ENCODE assay signal across 7 cellular contexts in genomic region chr11:86559311-86559945, GRCh38.
A peak's percentile ranks its signal among the peaks of the same experiment; 100 is the strongest.
DNase-seq lines count a peak whose midpoint lies in the region; ATAC-seq and TF ChIP-seq lines count a peak whose summit lies in the region.

No MANE protein-coding gene starts in this region.

- TF ChIP-seq POLR2A in Peyer's patch (IDR thresholded peaks at IDR 0.05) = no peak
- no peak for TF ChIP-seq POLR2A in esophagus squamous epithelium (IDR thresholded peaks at IDR 0.05)

- no peaks in the 10 kb centered on the region for H3K9me3 ChIP-seq in Peyer's patch
- H3K9me3 ChIP-seq in esophagus squamous epithelium = no peaks in the 10 kb centered on the region

- ATAC-seq in HG03097 (IDR thresholded peaks at IDR 0.05; ENCODE audit: low FRiP score, unreplicated experiment) = no peak

- H3K27me3 ChIP-seq in Peyer's patch (no peaks in the 10 kb centered on the region), esophagus squamous epithelium (peaks cover 0 to 9% (median 0%) of the 10 kb centered on the region in 4 donors)

- DNase-seq in Peyer's patch = peak in 2 of 3 donors; percentile 55 to 59
- no peak for DNase-seq in esophagus squamous epithelium (lab: John Stamatoyannopoulos, UW)
- DNase-seq in mesothelial cell of epicardium (ENCODE audit: low spot score in 2 of 2, unreplicated experiment in 2 of 2) = no peak
- DNase-seq in activated CD8-positive, alpha-beta memory T cell treated with anti-CD3 and anti-CD28 coated beads for 24 hours = no peak
- no peak for DNase-seq in GM19238 (ENCODE audit: insufficient read length, low spot score)

- no peak overlapping the region for H3K4me3 ChIP-seq in Peyer's patch
- H3K4me3 ChIP-seq in esophagus squamous epithelium = no peak overlapping the region
- no peak overlapping the region for H3K4me3 ChIP-seq in urinary bladder (ENCODE audit: low read depth, low read length)

- no peak for TF ChIP-seq CTCF in Peyer's patch (IDR thresholded peaks at IDR 0.05)
- no peak for TF ChIP-seq CTCF in esophagus squamous epithelium (IDR thresholded peaks at IDR 0.05)
- no peak for TF ChIP-seq CTCF in mesothelial cell of epicardium (IDR thresholded peaks at IDR 0.05; ENCODE audit: unreplicated experiment)

- peaks cover 24% of the 10 kb centered on the region for H3K9me3 Mint-ChIP-seq in mesothelial cell of epicardium

- WGBS in esophagus squamous epithelium, 2 donors = 50 to 73% methylated on average over 7 of the region's 7 CpGs
- WGBS in urinary bladder = 32% methylated on average over 7 of the region's 7 CpGs

- intact Hi-C loops in esophagus squamous epithelium (cut with DNase I) = no loop called here

- H3K36me3 ChIP-seq in Peyer's patch (no peaks in the 10 kb centered on the region), esophagus squamous epithelium (no peaks in the 10 kb centered on the region), urinary bladder (ENCODE audit: insufficient read depth) (no peaks in the 10 kb centered on the region)

- no peaks in the 10 kb centered on the region for H3K27me3 Mint-ChIP-seq in mesothelial cell of epicardium (ENCODE audit: low read depth)

- H3K27ac ChIP-seq in Peyer's patch (peak overlapping the region in 3 of 4 donors; percentile 14 to 72 (median 63)), esophagus squamous epithelium (peak overlapping the region in 3 of 4 donors; percentile 31 to 72 (median 69)), urinary bladder (ENCODE audit: low read depth) (peak overlapping the region; percentile 30)

- H3K4me1 ChIP-seq in Peyer's patch (peaks cover 0 to 8% (median 2%) of the 10 kb centered on the region in 4 donors), esophagus squamous epithelium (peaks cover 6 to 24% (median 7%) of the 10 kb centered on the region in 3 donors), urinary bladder (ENCODE audit: insufficient read depth) (no peaks in the 10 kb centered on the region)

- peaks cover 3% of the 10 kb centered on the region for H3K36me3 Mint-ChIP-seq in mesothelial cell of epicardium

- H3K27ac Mint-ChIP-seq in mesothelial cell of epicardium = peak overlapping the region; percentile 87

- H3K4me1 Mint-ChIP-seq in mesothelial cell of epicardium = peaks cover 8% of the 10 kb centered on the region

- H3K4me3 Mint-ChIP-seq in mesothelial cell of epicardium = no peak overlapping the region

Comparison
In these comparisons a context has a peak if more than half of its experiments do, and no peak if none do; other contexts are left out.
1. DNase-seq: peak in Peyer's patch (2 of 3); none in esophagus squamous epithelium (single experiment), mesothelial cell of epicardium (0 of 2), activated CD8-positive, alpha-beta memory T cell treated with anti-CD3 and anti-CD28 coated beads for 24 hours (single experiment) and GM19238 (single experiment).
2. Peak in every context shown above with its lines, with median percentiles within 50 percentile points of each other: H3K27ac ChIP-seq.